7 cellular contexts compared by ENCODE assay signal in the genomic region with DNA sequence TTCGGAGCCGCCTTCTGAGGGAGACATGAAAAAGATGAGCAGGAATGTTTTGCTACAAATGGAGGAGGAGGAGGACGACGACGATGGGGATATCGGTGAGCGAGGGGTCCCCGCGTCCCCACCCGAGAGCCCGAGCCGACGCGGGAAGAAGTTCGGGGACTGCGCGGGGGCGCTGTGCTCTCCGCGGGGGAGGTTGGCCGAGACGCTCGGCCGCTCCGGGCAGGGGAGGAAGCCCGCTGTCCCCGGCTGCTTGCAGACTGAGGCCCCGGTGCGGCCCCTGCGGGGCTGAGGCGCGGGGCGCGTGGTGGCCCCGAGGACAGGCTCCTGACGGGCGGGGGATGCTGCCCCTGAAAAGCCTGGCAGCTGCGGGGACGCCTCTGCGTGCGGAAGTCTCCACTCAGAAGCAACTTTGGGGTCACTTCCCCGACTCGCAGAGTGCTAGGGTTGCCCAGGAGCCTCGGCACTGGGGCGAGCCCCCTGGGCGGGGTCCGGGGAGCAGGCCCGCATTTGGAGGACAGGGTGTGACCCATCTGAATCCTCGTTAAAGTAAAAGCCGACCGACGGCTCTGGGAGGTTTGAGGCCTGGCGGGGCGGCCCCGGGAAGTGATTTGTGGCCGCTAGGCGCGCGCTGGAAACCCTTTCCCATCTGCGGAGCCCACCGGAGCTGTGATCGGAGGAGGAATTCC. TPM values are rescaled to one million over a fixed set of nuclear protein-coding genes. Genes with fewer than 3 reads are reported as not detected.
DNase-seq lines count a peak whose midpoint lies in the region; ATAC-seq, FAIRE-seq and TF ChIP-seq lines count a peak whose summit lies in the region.

No MANE protein-coding gene starts in this region.

- H3K4me3 ChIP-seq in HEK293 (ENCODE audit: low read depth, low read length) (peak overlapping the region; percentile 78), mucosa of descending colon (peak overlapping the region; percentile 54)

- H3K36me3 ChIP-seq in HEK293 (ENCODE audit: control insufficient read depth in 2 of 2, insufficient read depth in 1 of 2, low read length in 2 of 2) (no peaks in the 10 kb centered on the region), mucosa of descending colon (ENCODE audit: low read depth) (no peaks in the 10 kb centered on the region)

- H3K9me3 ChIP-seq in HEK293 (ENCODE audit: control insufficient read depth, insufficient read depth, low read depth, low read length) (no peaks in the 10 kb centered on the region), mucosa of descending colon (no peaks in the 10 kb centered on the region)

- CTCF ChIA-PET in HEK293 (lab: Yijun Ruan, JAX), result interaction anchor here (0.6 to 1.2 kb wide), 4 partner anchors 16 to 173 kb away, joined by 4 to 7 read pairs (median 4); no protein-coding TSS in a partner anchor
- CTCF ChIA-PET in activated CD8-positive, alpha-beta T cell treated with anti-CD3 and anti-CD28 coated beads for 36 hours (lab: Charles Lee), result interaction anchor here (0.8 to 1.7 kb wide), 9 partner anchors 8 to 327 kb away, joined by 3 to 7 read pairs (median 3); no protein-coding TSS in a partner anchor

- no peak for FAIRE-seq in GM12892 (lab: Jason Lieb, UNC)

- no peaks in the 10 kb centered on the region for H3K36me3 Mint-ChIP-seq in activated CD8-positive, alpha-beta T cell treated with anti-CD3 and anti-CD28 coated beads for 36 hours (ENCODE audit: low read depth)
- no peaks in the 10 kb centered on the region for H3K36me3 Mint-ChIP-seq in endothelial cell (ENCODE audit: low read depth, unreplicated experiment)

- TF ChIP-seq POLR2A in GM12892 (IDR thresholded peaks at IDR 0.05; ENCODE audit: low read depth, low read length), result no peak

- H3K4me3 Mint-ChIP-seq in activated CD8-positive, alpha-beta T cell treated with anti-CD3 and anti-CD28 coated beads for 36 hours, result peak overlapping the region; percentile 96
- H3K4me3 Mint-ChIP-seq in endothelial cell (ENCODE audit: unreplicated experiment), result peak overlapping the region; percentile 98

- H3K4me1 Mint-ChIP-seq in activated CD8-positive, alpha-beta T cell treated with anti-CD3 and anti-CD28 coated beads for 36 hours (ENCODE audit: low read depth), result peaks cover 37% of the 10 kb centered on the region
- H3K4me1 Mint-ChIP-seq in endothelial cell (ENCODE audit: unreplicated experiment), result peaks cover 35% of the 10 kb centered on the region

- peak; percentile 44 for DNase-seq in GM12892 (ENCODE audit: insufficient read length)
- peak; percentile 66 for DNase-seq in NAMALWA (ENCODE audit: low spot score)
- peak; percentile 64 for DNase-seq in activated CD8-positive, alpha-beta T cell treated with anti-CD3 and anti-CD28 coated beads for 36 hours
- peak; percentile 70 for DNase-seq in endothelial cell (ENCODE audit: low spot score)
- peak; percentile 51 to 75 (median 67) for DNase-seq in mucosa of descending colon
- peak; percentile 20 for DNase-seq in stimulated activated CD8-positive, alpha-beta memory T cell treated with anti-CD3 and anti-CD28 coated beads, Interleukin-7, amount 100 ng/mL, for 24 hours (ENCODE audit: low read depth)

- intact Hi-C loops in activated CD8-positive, alpha-beta T cell treated with anti-CD3 and anti-CD28 coated beads for 36 hours (cut with micrococcal nuclease), result no loop called here
- intact Hi-C loops in mucosa of descending colon (cut with DNase I, micrococcal nuclease), result no loop called here

- H3K4me1 ChIP-seq in HEK293 (ENCODE audit: control insufficient read depth, insufficient read depth, low read length), result 0 out of 2 replicates have a peak, but pooled peaks cover 2% of the 10 kb centered on the region
- H3K4me1 ChIP-seq in mucosa of descending colon (ENCODE audit: low read depth), result peaks cover 13% of the 10 kb centered on the region

- H3K27ac ChIP-seq in HEK293 (ENCODE audit: extremely low read depth, low read depth, low read length), result peak overlapping the region; percentile 98

- TF ChIP-seq CTCF in HEK293 (tag by site-specific recombination; IDR thresholded peaks at IDR 0.05) (peak; percentile 57), endothelial cell (IDR thresholded peaks at IDR 0.05; ENCODE audit: unreplicated experiment) (peak; percentile 14), mucosa of descending colon (IDR thresholded peaks at IDR 0.05) (no peak)
- TF ChIP-seq CTCF in activated CD8-positive, alpha-beta T cell treated with anti-CD3 and anti-CD28 coated beads for 36 hours (IDR thresholded peaks at IDR 0.05), result no peak

- no peaks in the 10 kb centered on the region for H3K9me3 Mint-ChIP-seq in activated CD8-positive, alpha-beta T cell treated with anti-CD3 and anti-CD28 coated beads for 36 hours
- no peaks in the 10 kb centered on the region for H3K9me3 Mint-ChIP-seq in endothelial cell (ENCODE audit: unreplicated experiment)

- POLR2A ChIA-PET in HEK293 (lab: Yijun Ruan, JAX), result interaction anchor here (0.9 to 2.2 kb wide), 3 partner anchors 17 to 52 kb away, joined by 5 to 16 read pairs (median 6); no protein-coding TSS in a partner anchor
- POLR2A ChIA-PET in activated CD8-positive, alpha-beta T cell treated with anti-CD3 and anti-CD28 coated beads for 36 hours (lab: Charles Lee), result interaction anchor here (0.6 to 1.6 kb wide), 7 partner anchors 10 to 513 kb away, joined by 3 to 6 read pairs (median 4); partner anchors contain the start of gene ARID2

- no peaks in the 10 kb centered on the region for H3K27me3 Mint-ChIP-seq in activated CD8-positive, alpha-beta T cell treated with anti-CD3 and anti-CD28 coated beads for 36 hours
- peaks cover 14% of the 10 kb centered on the region for H3K27me3 Mint-ChIP-seq in endothelial cell (ENCODE audit: unreplicated experiment)

- peak overlapping the region; percentile 94 for H3K27ac Mint-ChIP-seq in activated CD8-positive, alpha-beta T cell treated with anti-CD3 and anti-CD28 coated beads for 36 hours
- H3K27ac Mint-ChIP-seq in endothelial cell (ENCODE audit: unreplicated experiment), result peak overlapping the region; percentile 89

- peak; percentile 46 for ATAC-seq in activated CD8-positive, alpha-beta T cell treated with anti-CD3 and anti-CD28 coated beads for 36 hours
- ATAC-seq in mucosa of descending colon, result peak; percentile 63

TF ChIP-seq in HEK293, 187 proteins besides CTCF, POLR2A, EP300 and RAD21 (continues in another document):
- TF ChIP-seq ZNF175 (tag by site-specific recombination; IDR thresholded peaks at IDR 0.05) (no peak), ZBTB10 (tag by site-specific recombination; IDR thresholded peaks at IDR 0.05) (peak; percentile 27; the same call in 1 of the 2 replicates), ZNF530 (tag by site-specific recombination; IDR thresholded peaks at IDR 0.05; ENCODE audit: low read depth) (no peak), ZBTB8A (tag by site-specific recombination; IDR thresholded peaks at IDR 0.05) (peak; percentile 68), ZNF529 (tag by site-specific recombination; IDR thresholded peaks at IDR 0.05; ENCODE audit: insufficient replicate concordance) (no peak), ZNF677 (tag by site-specific recombination; IDR thresholded peaks at IDR 0.05) (no peak), ZNF19 (tag by site-specific recombination; IDR thresholded peaks at IDR 0.05; ENCODE audit: low read depth) (no peak), ZNF335 (tag by site-specific recombination; conservative IDR thresholded peaks at IDR 0.05) (peak; percentile 92), ZBTB26 (tag by site-specific recombination; optimal IDR thresholded peaks at IDR 0.05) (peak; percentile 71), ZNF16 (tag by site-specific recombination; IDR thresholded peaks at IDR 0.05; ENCODE audit: low read depth) (no peak), KLF1 (tag by site-specific recombination; IDR thresholded peaks at IDR 0.05) (peak; percentile 80)
- TF ChIP-seq, protein P1, sequence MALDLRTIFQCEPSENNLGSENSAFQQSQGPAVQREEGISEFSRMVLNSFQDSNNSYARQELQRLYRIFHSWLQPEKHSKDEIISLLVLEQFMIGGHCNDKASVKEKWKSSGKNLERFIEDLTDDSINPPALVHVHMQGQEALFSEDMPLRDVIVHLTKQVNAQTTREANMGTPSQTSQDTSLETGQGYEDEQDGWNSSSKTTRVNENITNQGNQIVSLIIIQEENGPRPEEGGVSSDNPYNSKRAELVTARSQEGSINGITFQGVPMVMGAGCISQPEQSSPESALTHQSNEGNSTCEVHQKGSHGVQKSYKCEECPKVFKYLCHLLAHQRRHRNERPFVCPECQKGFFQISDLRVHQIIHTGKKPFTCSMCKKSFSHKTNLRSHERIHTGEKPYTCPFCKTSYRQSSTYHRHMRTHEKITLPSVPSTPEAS (tag by site-specific recombination; IDR thresholded peaks at IDR 0.05), result no peak

RNA-seq across cellular contexts. Expression of gene ANO6, which starts 0.5 kb away (rescaled TPM):
- polyA plus RNA-seq in GM12892 (2012; ENCODE audit: missing spikeins), result 23.9 TPM
- total RNA-seq in activated CD8-positive, alpha-beta T cell treated with anti-CD3 and anti-CD28 coated beads for 36 hours, result 10 to 100 TPM; 13.1 to 13.6 TPM
- 50.8 TPM for total RNA-seq in endothelial cell (ENCODE audit: unreplicated experiment)
- total RNA-seq in mucosa of descending colon, result 10 to 100 TPM in 2 of 3 donors, 1 to 10 TPM in 1; 7.8 to 65.8 (median 15.2) TPM

Comparison
In these comparisons a context has a peak if more than half of its experiments do, and no peak if none do; other contexts are left out.
1. Peak in every context shown above with its lines: DNase-seq, ATAC-seq, H3K4me3 ChIP-seq and H3K27ac ChIP-seq.
2. DNase-seq: peak in every context shown above with its lines; median percentile 70 in endothelial cell; 67 in mucosa of descending colon; 66 in NAMALWA; 64 in activated CD8-positive, alpha-beta T cell treated with anti-CD3 and anti-CD28 coated beads for 36 hours; 44 in GM12892; 20 in stimulated activated CD8-positive, alpha-beta memory T cell treated with anti-CD3 and anti-CD28 coated beads, Interleukin-7, amount 100 ng/mL, for 24 hours.
3. CTCF ChIP-seq: peak in HEK293 (single experiment) and endothelial cell (single experiment); none in activated CD8-positive, alpha-beta T cell treated with anti-CD3 and anti-CD28 coated beads for 36 hours (single experiment) and mucosa of descending colon (single experiment).